8 cellular contexts compared by ENCODE assay signal in genomic region chr9:124216474-124217176, GRCh38. TPM values are rescaled to one million over a fixed set of nuclear protein-coding genes. Genes with fewer than 3 reads are reported as not detected.
DNase-seq lines count a peak whose midpoint lies in the region; ATAC-seq and TF ChIP-seq lines count a peak whose summit lies in the region.

No MANE protein-coding gene starts in this region.

- peak; percentile 96 for DNase-seq in NB4 (ENCODE audit: low read depth)
- peak; percentile 44 for DNase-seq in activated effector memory CD4-positive, alpha-beta T cell treated with Interleukin-2 at 50 U/mL for 16 hours
- DNase-seq in naive thymus-derived CD4-positive, alpha-beta T cell: peak in 2 of 9 donors; percentile 10 to 67
- no peak for DNase-seq in progenitor cell of endocrine pancreas (ENCODE audit: low spot score, unreplicated experiment)
- DNase-seq in WTC11 (ENCODE audit: low spot score): no peak
- DNase-seq in NCI-H1694 (lab: John Stamatoyannopoulos, UW): no peak

- peak overlapping the region in 8 of 9 donors; percentile 1 to 75 (median 38) for H3K27ac Mint-ChIP-seq in naive thymus-derived CD4-positive, alpha-beta T cell
- no peak overlapping the region for H3K27ac Mint-ChIP-seq in progenitor cell of endocrine pancreas
- no peak overlapping the region for H3K27ac Mint-ChIP-seq in WTC11

- H3K27ac ChIP-seq in naive thymus-derived CD4-positive, alpha-beta T cell (ENCODE audit: low read depth, low read length): no peak overlapping the region

- peaks cover 0 to 3% (median 0%) of the 10 kb centered on the region in 5 donors for H3K27me3 Mint-ChIP-seq in naive thymus-derived CD4-positive, alpha-beta T cell
- H3K27me3 Mint-ChIP-seq in progenitor cell of endocrine pancreas (peaks cover 2% of the 10 kb centered on the region), WTC11 (ENCODE audit: low read depth) (no peaks in the 10 kb centered on the region)

- H3K9me3 ChIP-seq in naive thymus-derived CD4-positive, alpha-beta T cell (ENCODE audit: control insufficient read depth in 2 of 3, low read length in 3 of 3): no peaks in the 10 kb centered on the region

- peaks cover 16 to 58% of the 10 kb centered on the region in 2 donors for H3K4me1 ChIP-seq in naive thymus-derived CD4-positive, alpha-beta T cell (ENCODE audit: control insufficient read depth in 2 of 2, insufficient read depth in 2 of 2, low read length in 2 of 2)

- H3K4me3 Mint-ChIP-seq in naive thymus-derived CD4-positive, alpha-beta T cell: peak overlapping the region; percentile 33 to 78 (median 60)
- H3K4me3 Mint-ChIP-seq in progenitor cell of endocrine pancreas (ENCODE audit: low read depth): no peak overlapping the region
- no peak overlapping the region for H3K4me3 Mint-ChIP-seq in WTC11

- no peak for TF ChIP-seq POLR2A in NB4 (IDR thresholded peaks at IDR 0.05; ENCODE audit: extremely low read depth, insufficient read length)

- ATAC-seq in GM18909 (IDR thresholded peaks at IDR 0.05; ENCODE audit: poor library complexity, unreplicated experiment): peak; percentile 52
- ATAC-seq in naive thymus-derived CD4-positive, alpha-beta T cell: peak; percentile 56
- ATAC-seq in WTC11: no peak
- ATAC-seq in GM19023 (IDR thresholded peaks at IDR 0.05; ENCODE audit: unreplicated experiment): no peak

- TF ChIP-seq CTCF in NB4 (IDR thresholded peaks at IDR 0.05; ENCODE audit: low read depth, low read length) (no peak), progenitor cell of endocrine pancreas (IDR thresholded peaks at IDR 0.05; ENCODE audit: unreplicated experiment) (no peak), WTC11 (IDR thresholded peaks at IDR 0.05) (no peak)

- intact Hi-C loops in naive thymus-derived CD4-positive, alpha-beta T cell (cut with micrococcal nuclease): loop anchor here in 1 of 2 donors (1.0 kb wide), 1 partner anchor 14 kb away; no protein-coding TSS in a partner anchor

- no peaks in the 10 kb centered on the region for H3K36me3 ChIP-seq in naive thymus-derived CD4-positive, alpha-beta T cell (ENCODE audit: control insufficient read depth in 2 of 3, insufficient read depth in 3 of 3, low read length in 3 of 3)

- POLR2A ChIA-PET in naive thymus-derived CD4-positive, alpha-beta T cell (lab: Charles Lee): no interaction called here
- POLR2A ChIA-PET in WTC11 (lab: Charles Lee): no interaction called here

- no peaks in the 10 kb centered on the region for H3K36me3 Mint-ChIP-seq in naive thymus-derived CD4-positive, alpha-beta T cell
- H3K36me3 Mint-ChIP-seq in progenitor cell of endocrine pancreas (ENCODE audit: insufficient read depth) (no peaks in the 10 kb centered on the region), WTC11 (no peaks in the 10 kb centered on the region)

- CTCF ChIA-PET in naive thymus-derived CD4-positive, alpha-beta T cell (lab: Charles Lee): no interaction called here
- CTCF ChIA-PET in WTC11 (lab: Charles Lee): no interaction called here

- peaks cover 13 to 75% (median 38%) of the 10 kb centered on the region in 7 donors for H3K4me1 Mint-ChIP-seq in naive thymus-derived CD4-positive, alpha-beta T cell
- H3K4me1 Mint-ChIP-seq in progenitor cell of endocrine pancreas (ENCODE audit: low read depth) (no peaks in the 10 kb centered on the region), WTC11 (0 out of 2 replicates have a peak, but pooled peaks cover 3% of the 10 kb centered on the region)

- no peaks in the 10 kb centered on the region for H3K27me3 ChIP-seq in naive thymus-derived CD4-positive, alpha-beta T cell (ENCODE audit: control insufficient read depth in 2 of 2, insufficient read depth in 2 of 2, low read length in 2 of 2)

- no peak overlapping the region for H3K4me3 ChIP-seq in NB4 (ENCODE audit: low read depth, low read length)
- H3K4me3 ChIP-seq in naive thymus-derived CD4-positive, alpha-beta T cell (ENCODE audit: low read length): peak overlapping the region; percentile 1

- peaks cover 0 to 5% (median 0%) of the 10 kb centered on the region in 11 donors for H3K9me3 Mint-ChIP-seq in naive thymus-derived CD4-positive, alpha-beta T cell
- no peaks in the 10 kb centered on the region for H3K9me3 Mint-ChIP-seq in progenitor cell of endocrine pancreas (ENCODE audit: low read depth)
- H3K9me3 Mint-ChIP-seq in WTC11: no peaks in the 10 kb centered on the region

TF ChIP-seq in WTC11, 78 proteins besides CTCF, POLR2A, EP300 and RAD21:
- no peak for TF ChIP-seq USF2 (CRISPR knock-in tag; IDR thresholded peaks at IDR 0.05)
- no peak for TF ChIP-seq TP53 (CRISPR knock-in tag; IDR thresholded peaks at IDR 0.05)
- no peak for TF ChIP-seq ZNF263 (CRISPR knock-in tag; IDR thresholded peaks at IDR 0.05; ENCODE audit: low read depth)
- no peak for TF ChIP-seq NFATC4 (CRISPR knock-in tag; IDR thresholded peaks at IDR 0.05)
- no peak for TF ChIP-seq ZNF532 (CRISPR knock-in tag; IDR thresholded peaks at IDR 0.05; ENCODE audit: borderline replicate concordance)
- no peak for TF ChIP-seq KAT7 (CRISPR knock-in tag; IDR thresholded peaks at IDR 0.05; ENCODE audit: borderline replicate concordance)

RNA-seq across cellular contexts. Expression of gene NEK6, which starts 41.1 kb away (rescaled TPM):
- 10 to 100 TPM in 1 of 5 experiments, 1 to 10 TPM in 4; 1.9 to 32.8 (median 2.8) TPM for total RNA-seq in naive thymus-derived CD4-positive, alpha-beta T cell
- polyA plus RNA-seq in naive thymus-derived CD4-positive, alpha-beta T cell: under 1 TPM; 0.43 to 0.54 TPM
- total RNA-seq in progenitor cell of endocrine pancreas (23.9 and 24.4 TPM in 2 replicates), WTC11 (2021) (19.2 to 23.0 TPM (median 21.4 TPM) in 3 replicates)

Comparison
In these comparisons a context has a peak if more than half of its experiments do, and no peak if none do; other contexts are left out.
1. ATAC-seq: peak in GM18909 (single experiment) and naive thymus-derived CD4-positive, alpha-beta T cell (single experiment); none in WTC11 (single experiment) and GM19023 (single experiment).
2. DNase-seq: peak in NB4 (single experiment) and activated effector memory CD4-positive, alpha-beta T cell treated with Interleukin-2 at 50 U/mL for 16 hours (single experiment); none in progenitor cell of endocrine pancreas (single experiment), WTC11 (single experiment) and NCI-H1694 (single experiment).
3. H3K27ac Mint-ChIP-seq: peak in naive thymus-derived CD4-positive, alpha-beta T cell (8 of 9); none in progenitor cell of endocrine pancreas (single experiment) and WTC11 (single experiment).
4. H3K4me3 Mint-ChIP-seq: peak in naive thymus-derived CD4-positive, alpha-beta T cell (10 of 10); none in progenitor cell of endocrine pancreas (single experiment) and WTC11 (single experiment).